ENCODE assay signal across 10 cellular contexts in genomic region chr22:46613606-46613997, GRCh38. TPM values are rescaled to one million over a fixed set of nuclear protein-coding genes. Genes with fewer than 3 reads are reported as not detected.
DNase-seq lines count a peak whose midpoint lies in the region; ATAC-seq and TF ChIP-seq lines count a peak whose summit lies in the region.
"Had no signal": no experiment of that assay in that cellular context is flagged by ENCODE, and none has a peak within 500 bp of the region (broad histone marks: within the 10 kb centered on the region; RNA-seq: fewer than 3 reads in every experiment).

No MANE protein-coding gene starts in this region.

- no peaks in the 10 kb centered on the region for H3K9me3 Mint-ChIP-seq in dendritic cell treated with granulocyte-macrophage colony-stimulating factor and Interleukin-4, amounts not matched to agents 40 ng/mL and 50 ng/mL, for 4 days

- no peak for TF ChIP-seq POLR2A in thyroid gland (IDR thresholded peaks at IDR 0.05)

- WGBS in thyroid gland, 2 donors = 70 to 73% methylated on average over 7 to 9 of the region's 10 CpGs

- H3K27me3 ChIP-seq in neutrophil = no peaks in the 10 kb centered on the region
- H3K27me3 ChIP-seq in thyroid gland = no peaks in the 10 kb centered on the region
- H3K27me3 ChIP-seq: pancreas, SJCRH30 had no signal

- DNase-seq in GM10248 (ENCODE audit: extremely low spot score) (peak; percentile 54), NCI-H2171 (lab: John Stamatoyannopoulos, UW) (peak; percentile 61), thyroid gland (no peak), NCI-H1048 (lab: John Stamatoyannopoulos, UW) (no peak), NCI-H146 treated with DMSO at 0.1 percent for 48 hours (lab: John Stamatoyannopoulos, UW; ENCODE audit: unreplicated experiment) (no peak)

- H3K4me1 Mint-ChIP-seq in dendritic cell treated with granulocyte-macrophage colony-stimulating factor and Interleukin-4, amounts not matched to agents 40 ng/mL and 50 ng/mL, for 4 days (ENCODE audit: low read depth) = peaks cover 67% of the 10 kb centered on the region

- peaks cover 7% of the 10 kb centered on the region for H3K36me3 Mint-ChIP-seq in dendritic cell treated with granulocyte-macrophage colony-stimulating factor and Interleukin-4, amounts not matched to agents 40 ng/mL and 50 ng/mL, for 4 days (ENCODE audit: low read depth)

- peak overlapping the region; percentile 46 for H3K4me3 Mint-ChIP-seq in dendritic cell treated with granulocyte-macrophage colony-stimulating factor and Interleukin-4, amounts not matched to agents 40 ng/mL and 50 ng/mL, for 4 days

- CTCF ChIA-PET in GM10248 (lab: Yijun Ruan, JAX) = interaction anchor here (1.0 kb wide), 1 partner anchor 10 kb away, joined by 3 read pairs; no protein-coding TSS in a partner anchor

- peak overlapping the region; percentile 71 for H3K27ac ChIP-seq in neutrophil
- no peak overlapping the region for H3K27ac ChIP-seq in thyroid gland
- H3K27ac ChIP-seq: pancreas, SJCRH30 had no signal

- peak overlapping the region; percentile 67 for H3K27ac Mint-ChIP-seq in dendritic cell treated with granulocyte-macrophage colony-stimulating factor and Interleukin-4, amounts not matched to agents 40 ng/mL and 50 ng/mL, for 4 days

- POLR2A ChIA-PET in GM10248 (lab: Yijun Ruan, JAX) = no interaction called here

- TF ChIP-seq CTCF in GM10248 (IDR thresholded peaks at IDR 0.05; ENCODE audit: control extremely low read depth, extremely low read depth, low read depth, missing control alignments) (no peak), neutrophil (IDR thresholded peaks at IDR 0.05) (no peak), thyroid gland (IDR thresholded peaks at IDR 0.05) (no peak)

- no peaks in the 10 kb centered on the region for H3K36me3 ChIP-seq in neutrophil
- H3K36me3 ChIP-seq in thyroid gland = no peaks in the 10 kb centered on the region
- H3K36me3 ChIP-seq: pancreas, SJCRH30 had no signal

- H3K4me3 ChIP-seq in neutrophil (ENCODE audit: low read depth in 1 of 2, low read length in 1 of 2) (peak overlapping the region; percentile 12 to 24), thyroid gland (replicated peaks in 1 of 3) (no peak overlapping the region)
- H3K4me3 ChIP-seq: pancreas, SJCRH30 had no signal

- H3K9me3 ChIP-seq in neutrophil (no peaks in the 10 kb centered on the region), thyroid gland (no peaks in the 10 kb centered on the region)
- H3K9me3 ChIP-seq: pancreas, SJCRH30 had no signal

- no peak for ATAC-seq in HG03025 (IDR thresholded peaks at IDR 0.05; ENCODE audit: low FRiP score, unreplicated experiment)

- H3K27me3 Mint-ChIP-seq in dendritic cell treated with granulocyte-macrophage colony-stimulating factor and Interleukin-4, amounts not matched to agents 40 ng/mL and 50 ng/mL, for 4 days = no peaks in the 10 kb centered on the region

- intact Hi-C loops in dendritic cell treated with granulocyte-macrophage colony-stimulating factor and Interleukin-4, amounts not matched to agents 40 ng/mL and 50 ng/mL, for 4 days (cut with micrococcal nuclease) = no loop called here
- intact Hi-C loops in thyroid gland (cut with DNase I) = no loop called here

- peaks cover 42 to 58% of the 10 kb centered on the region in 2 experiments for H3K4me1 ChIP-seq in neutrophil (ENCODE audit: control insufficient read depth in 1 of 2, insufficient read depth in 1 of 2, low read depth in 1 of 2, low read length in 1 of 2)
- peaks cover 28 to 48% of the 10 kb centered on the region in 2 donors for H3K4me1 ChIP-seq in thyroid gland

RNA-seq across cellular contexts. Expression of gene GRAMD4, which starts 6.6 kb away (rescaled TPM):
- 100 to 1,000 TPM in 1 of 4 donors, 10 to 100 TPM in 3; 33.5 to 193 (median 62.1) TPM for total RNA-seq in thyroid gland

Comparison
In these comparisons a context has a peak if more than half of its experiments do, and no peak if none do; other contexts are left out.
1. DNase-seq: peak in GM10248 (single experiment) and NCI-H2171 (single experiment); none in thyroid gland (0 of 2), NCI-H1048 (single experiment) and NCI-H146 treated with DMSO at 0.1 percent for 48 hours (single experiment).
2. H3K4me3 ChIP-seq: peak in neutrophil (2 of 2); none in thyroid gland (0 of 3).